ENCODE assay signal across 8 cellular contexts in genomic region chr16:16593145-16593842, GRCh38.
DNase-seq lines count a peak whose midpoint lies in the region; ATAC-seq and TF ChIP-seq lines count a peak whose summit lies in the region.
"Not testable (repeated sequence)": the region's sequence is repeated elsewhere in the genome, so short reads cannot be mapped to it uniquely, and the experiment has no call there.

No MANE protein-coding gene starts in this region.

- H3K4me3 Mint-ChIP-seq in activated CD8-positive, alpha-beta memory T cell treated with anti-CD3 and anti-CD28 coated beads, Interleukin-2, amount 10 ng/mL, durations not matched to agents 7 days and 5 days: not testable (repeated sequence)

- CTCF ChIA-PET in activated CD8-positive, alpha-beta memory T cell treated with anti-CD3 and anti-CD28 coated beads, Interleukin-2, amount 10 ng/mL, durations not matched to agents 7 days and 5 days (lab: Charles Lee): not testable (repeated sequence)

- H3K27ac ChIP-seq in 22Rv1, Peyer's patch, colonic mucosa: not testable (repeated sequence)

- not testable (repeated sequence) for H3K9ac ChIP-seq in colonic mucosa (ENCODE audit: low read depth in 2 of 2, low read length in 2 of 2)

- intact Hi-C loops in colonic mucosa (cut with DNase I): not testable (repeated sequence)

- peak; percentile 52 for TF ChIP-seq CTCF in 22Rv1 (IDR thresholded peaks at IDR 0.05)
- TF ChIP-seq CTCF in Peyer's patch (IDR thresholded peaks at IDR 0.05): peak in 5 of 6 experiments; percentile 22 to 59 (median 53)
- peak; percentile 61 for TF ChIP-seq CTCF in colonic mucosa (IDR thresholded peaks at IDR 0.05)

- TF ChIP-seq RAD21 in Ishikawa (IDR thresholded peaks at IDR 0.05; ENCODE audit: low read depth): peak; percentile 53

- not testable (repeated sequence) for H3K27me3 ChIP-seq in Peyer's patch, colonic mucosa

- not testable (repeated sequence) for H3K27ac Mint-ChIP-seq in activated CD8-positive, alpha-beta memory T cell treated with anti-CD3 and anti-CD28 coated beads, Interleukin-2, amount 10 ng/mL, durations not matched to agents 7 days and 5 days

- not testable (repeated sequence) for H3K27me3 Mint-ChIP-seq in activated CD8-positive, alpha-beta memory T cell treated with anti-CD3 and anti-CD28 coated beads, Interleukin-2, amount 10 ng/mL, durations not matched to agents 7 days and 5 days

- H3K9me3 Mint-ChIP-seq in activated CD8-positive, alpha-beta memory T cell treated with anti-CD3 and anti-CD28 coated beads, Interleukin-2, amount 10 ng/mL, durations not matched to agents 7 days and 5 days (ENCODE audit: low read depth): not testable (repeated sequence)

- ATAC-seq in GM18502 (IDR thresholded peaks at IDR 0.05; ENCODE audit: poor library complexity, unreplicated experiment): peak; percentile 54
- peak; percentile 63 for ATAC-seq in activated CD8-positive, alpha-beta memory T cell treated with anti-CD3 and anti-CD28 coated beads, Interleukin-2, amount 10 ng/mL, durations not matched to agents 7 days and 5 days

- not testable (repeated sequence) for H3K9me3 ChIP-seq in Peyer's patch, colonic mucosa

- not testable (repeated sequence) for TF ChIP-seq POLR2A in Peyer's patch (IDR thresholded peaks at IDR 0.05)

- not testable (repeated sequence) for H3K36me3 Mint-ChIP-seq in activated CD8-positive, alpha-beta memory T cell treated with anti-CD3 and anti-CD28 coated beads, Interleukin-2, amount 10 ng/mL, durations not matched to agents 7 days and 5 days

- peak in 1 of 3 donors; percentile 64 for DNase-seq in Peyer's patch
- DNase-seq in activated CD8-positive, alpha-beta memory T cell treated with anti-CD3 and anti-CD28 coated beads, Interleukin-2, amount 10 ng/mL, durations not matched to agents 7 days and 5 days: peak; percentile 71
- peak; percentile 30 for DNase-seq in colonic mucosa
- DNase-seq in left kidney (ENCODE audit: low read depth, low spot score): peak; percentile 15
- peak; percentile 5 to 12 for DNase-seq in stimulated activated CD4-positive, alpha-beta T cell treated with anti-CD3 and anti-CD28 coated beads, Interleukin-15, amount 100 ng/mL, for 48 hours (ENCODE audit: low read depth in 2 of 2)

- H3K4me3 ChIP-seq in Peyer's patch, colonic mucosa: not testable (repeated sequence)

- peaks cover 18% of the 10 kb centered on the region for H3K4me1 Mint-ChIP-seq in activated CD8-positive, alpha-beta memory T cell treated with anti-CD3 and anti-CD28 coated beads, Interleukin-2, amount 10 ng/mL, durations not matched to agents 7 days and 5 days

- H3K4me1 ChIP-seq in Peyer's patch, colonic mucosa: not testable (repeated sequence)

- not testable (repeated sequence) for TF ChIP-seq EP300 in Ishikawa (IDR thresholded peaks at IDR 0.05; ENCODE audit: borderline replicate concordance)

- not testable (repeated sequence) for H3K36me3 ChIP-seq in Peyer's patch, colonic mucosa
